Comparison of ENCODE assay signal across 1 cellular context in the genomic region with DNA sequence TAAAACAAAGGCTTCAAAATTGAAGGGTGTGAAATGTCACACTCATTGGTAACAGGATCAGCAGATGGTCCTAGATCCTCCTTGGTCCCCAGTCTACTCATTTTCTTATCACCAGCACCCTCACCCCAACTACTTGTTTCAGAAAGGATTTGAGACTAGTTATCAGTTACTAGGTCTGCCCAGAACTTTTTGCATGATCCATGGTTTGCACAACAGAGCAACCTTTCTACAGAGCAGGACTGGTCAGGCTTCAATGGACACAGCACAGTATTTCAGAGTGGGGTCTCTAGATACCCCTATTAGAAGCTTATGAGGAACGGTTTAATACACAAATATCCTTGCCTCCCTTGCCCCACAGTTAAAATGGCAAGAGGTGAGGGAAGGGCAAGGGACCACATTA.
TF ChIP-seq lines count a peak whose summit lies in the region.

No MANE protein-coding gene starts in this region.

TF ChIP-seq in HepG2, 621 proteins besides CTCF, POLR2A, EP300 and RAD21:
- no peak for TF ChIP-seq CEBPB (IDR thresholded peaks at IDR 0.05; ENCODE audit: borderline replicate concordance, low read depth, low read length)
- TF ChIP-seq POLR2G (IDR thresholded peaks at IDR 0.05; ENCODE audit: low read depth, low read length) = 0 out of 2 replicates have a peak, but pooled peaks have one; percentile 31
- peak; percentile 21 for TF ChIP-seq RBM22 (optimal IDR thresholded peaks at IDR 0.05; ENCODE audit: low read length)
